ENCODE assay signal across 8 cellular contexts in the genomic region with DNA sequence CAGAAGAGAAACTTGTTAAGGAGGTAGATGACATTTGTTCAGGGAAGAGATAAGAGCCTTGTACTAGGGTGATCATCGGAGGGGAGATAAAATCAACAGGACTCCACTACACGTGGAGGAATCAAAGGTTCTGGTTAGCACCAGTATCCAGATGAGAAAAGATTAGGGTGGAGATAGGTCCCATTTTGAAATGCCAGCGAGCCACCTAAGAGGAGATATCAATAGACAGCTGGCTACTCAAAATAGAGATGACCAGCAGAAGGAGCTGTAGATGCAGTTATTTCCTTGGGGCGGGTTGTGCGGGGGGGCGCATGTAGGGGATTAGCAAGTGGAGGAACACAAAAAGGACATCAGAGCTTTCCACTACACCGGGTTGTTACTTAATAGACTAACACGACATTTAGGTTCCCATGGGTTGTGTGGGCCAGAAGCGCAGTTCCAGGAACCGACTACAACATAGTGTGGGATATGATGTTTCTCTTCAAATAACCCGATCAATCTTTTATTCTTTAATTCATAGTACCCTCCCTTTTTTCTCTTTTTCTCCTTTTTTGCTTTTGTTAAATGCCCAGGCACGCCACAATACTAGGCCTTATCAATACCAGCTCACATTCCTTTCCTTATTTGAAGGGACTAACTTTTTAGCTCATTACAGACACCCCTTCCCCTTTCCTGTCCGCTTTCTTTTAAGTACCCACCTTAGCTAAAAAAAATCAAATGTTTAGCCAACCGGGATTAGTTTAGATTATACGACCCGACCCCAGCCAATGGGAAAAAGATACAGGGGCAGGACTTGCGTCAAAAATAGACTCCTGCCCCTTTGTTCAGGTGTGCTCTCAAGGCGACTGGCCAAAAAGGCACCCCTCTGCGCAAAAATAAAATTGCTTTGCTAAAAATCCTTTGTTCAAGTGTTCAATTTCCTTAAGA. TPM values are rescaled to one million over a fixed set of nuclear protein-coding genes. Genes with fewer than 3 reads are reported as not detected.
A peak's percentile ranks its signal among the peaks of the same experiment; 100 is the strongest.
DNase-seq lines count a peak whose midpoint lies in the region; TF ChIP-seq lines count a peak whose summit lies in the region.

No MANE protein-coding gene starts in this region.

- H3K9me3 ChIP-seq in parathyroid adenoma (ENCODE audit: control insufficient read depth, low read length), result no peaks in the 10 kb centered on the region

- H3K9me3 Mint-ChIP-seq in HFFc6, result no peaks in the 10 kb centered on the region
- no peaks in the 10 kb centered on the region for H3K9me3 Mint-ChIP-seq in activated T-helper 1 cell treated with anti-CD3 and anti-CD28 coated beads, Interleukin-12 subunit alpha, Interleukin-12 subunit beta, Interleukin-2, Interleukin-4 antibody, amounts not matched to agents 30 ng/mL and 10 ng/mL and 1 ng/mL, durations not matched to agents 14 hours and 24 hours and 36 hours
- H3K9me3 Mint-ChIP-seq in glutamatergic neuron (ENCODE audit: unreplicated experiment), result no peaks in the 10 kb centered on the region

- TF ChIP-seq CTCF in HFFc6 (IDR thresholded peaks at IDR 0.05) (peak; percentile 66; the same call in 1 of the 2 replicates), glutamatergic neuron (IDR thresholded peaks at IDR 0.05; ENCODE audit: partially characterized antibody, unreplicated experiment) (peak; percentile 9), parathyroid adenoma (IDR thresholded peaks at IDR 0.05) (no peak)

- no peaks in the 10 kb centered on the region for H3K4me1 ChIP-seq in parathyroid adenoma

- H3K27me3 Mint-ChIP-seq in HFFc6 (ENCODE audit: insufficient read depth) (peaks cover 3% of the 10 kb centered on the region; the same call in 1 of the 2 replicates), glutamatergic neuron (ENCODE audit: unreplicated experiment) (peaks cover 6% of the 10 kb centered on the region)
- no peaks in the 10 kb centered on the region for H3K27me3 Mint-ChIP-seq in activated T-helper 1 cell treated with anti-CD3 and anti-CD28 coated beads, Interleukin-12 subunit alpha, Interleukin-12 subunit beta, Interleukin-2, Interleukin-4 antibody, amounts not matched to agents 30 ng/mL and 10 ng/mL and 1 ng/mL, durations not matched to agents 14 hours and 24 hours and 36 hours (ENCODE audit: insufficient read depth)

- H3K4me1 Mint-ChIP-seq in HFFc6 (ENCODE audit: low read depth) (peaks cover 46% of the 10 kb centered on the region), glutamatergic neuron (ENCODE audit: low read depth, unreplicated experiment) (peaks cover 18% of the 10 kb centered on the region)
- H3K4me1 Mint-ChIP-seq in activated T-helper 1 cell treated with anti-CD3 and anti-CD28 coated beads, Interleukin-12 subunit alpha, Interleukin-12 subunit beta, Interleukin-2, Interleukin-4 antibody, amounts not matched to agents 30 ng/mL and 10 ng/mL and 1 ng/mL, durations not matched to agents 14 hours and 24 hours and 36 hours (ENCODE audit: low read depth), result peaks cover 37% of the 10 kb centered on the region

- DNase-seq in stimulated activated CD4-positive, alpha-beta T cell treated with anti-CD3 and anti-CD28 coated beads, Interleukin-15, amount 100 ng/mL, for 24 hours, result peak; percentile 19
- no peak for DNase-seq in stimulated activated CD4-positive, alpha-beta T cell treated with anti-CD3 and anti-CD28 coated beads, Interleukin-2, amount 100 ng/mL, for 48 hours
- DNase-seq in HFFc6, result peak; percentile 45
- peak; percentile 24 for DNase-seq in NCI-H2171 (lab: John Stamatoyannopoulos, UW)
- DNase-seq in activated T-helper 1 cell treated with anti-CD3 and anti-CD28 coated beads, Interleukin-12 subunit alpha, Interleukin-12 subunit beta, Interleukin-2, Interleukin-4 antibody, amounts not matched to agents 30 ng/mL and 10 ng/mL and 1 ng/mL, durations not matched to agents 14 hours and 24 hours and 36 hours (ENCODE audit: low spot score), result no peak
- DNase-seq in glutamatergic neuron, result peak; percentile 62
- no peak for DNase-seq in NCI-H1436 treated with DMSO at 0.1 percent for 48 hours (lab: John Stamatoyannopoulos, UW)

- H3K4me2 ChIP-seq in parathyroid adenoma (ENCODE audit: low read length), result no peak overlapping the region

- peak overlapping the region; percentile 92 for H3K27ac ChIP-seq in parathyroid adenoma

- H3K4me3 Mint-ChIP-seq in HFFc6 (peak overlapping the region; percentile 96), glutamatergic neuron (ENCODE audit: unreplicated experiment) (peak overlapping the region; percentile 98)
- peak overlapping the region; percentile 96 for H3K4me3 Mint-ChIP-seq in activated T-helper 1 cell treated with anti-CD3 and anti-CD28 coated beads, Interleukin-12 subunit alpha, Interleukin-12 subunit beta, Interleukin-2, Interleukin-4 antibody, amounts not matched to agents 30 ng/mL and 10 ng/mL and 1 ng/mL, durations not matched to agents 14 hours and 24 hours and 36 hours

- peak overlapping the region; percentile 94 for H2AFZ ChIP-seq in parathyroid adenoma

- no peaks in the 10 kb centered on the region for H3K79me2 ChIP-seq in parathyroid adenoma

- H3K4me3 ChIP-seq in parathyroid adenoma (ENCODE audit: low read depth, low read length), result no peak overlapping the region

- H3K36me3 ChIP-seq in parathyroid adenoma (ENCODE audit: control insufficient read depth, insufficient read depth, low read length), result no peaks in the 10 kb centered on the region

- peak overlapping the region; percentile 97 for H3K27ac Mint-ChIP-seq in HFFc6
- H3K27ac Mint-ChIP-seq in activated T-helper 1 cell treated with anti-CD3 and anti-CD28 coated beads, Interleukin-12 subunit alpha, Interleukin-12 subunit beta, Interleukin-2, Interleukin-4 antibody, amounts not matched to agents 30 ng/mL and 10 ng/mL and 1 ng/mL, durations not matched to agents 14 hours and 24 hours and 36 hours, result peak overlapping the region; percentile 97
- H3K27ac Mint-ChIP-seq in glutamatergic neuron (ENCODE audit: unreplicated experiment), result peak overlapping the region; percentile 85

- no peak overlapping the region for H3K9ac ChIP-seq in parathyroid adenoma

- H3K27me3 ChIP-seq in parathyroid adenoma (ENCODE audit: control insufficient read depth, insufficient read depth, low read length), result no peaks in the 10 kb centered on the region

- intact Hi-C loops in activated T-helper 1 cell treated with anti-CD3 and anti-CD28 coated beads, Interleukin-12 subunit alpha, Interleukin-12 subunit beta, Interleukin-2, Interleukin-4 antibody, amounts not matched to agents 30 ng/mL and 10 ng/mL and 1 ng/mL, durations not matched to agents 14 hours and 24 hours and 36 hours (cut with micrococcal nuclease), result loop anchor here (1.0 to 10.0 kb wide), 10 partner anchors 17 to 1366 kb away; a partner anchor contains a TSS

- no peaks in the 10 kb centered on the region; the same call in 1 of the 2 replicates for H3K36me3 Mint-ChIP-seq in HFFc6 (ENCODE audit: low read depth)
- peaks cover 8% of the 10 kb centered on the region for H3K36me3 Mint-ChIP-seq in activated T-helper 1 cell treated with anti-CD3 and anti-CD28 coated beads, Interleukin-12 subunit alpha, Interleukin-12 subunit beta, Interleukin-2, Interleukin-4 antibody, amounts not matched to agents 30 ng/mL and 10 ng/mL and 1 ng/mL, durations not matched to agents 14 hours and 24 hours and 36 hours (ENCODE audit: low read depth)
- H3K36me3 Mint-ChIP-seq in glutamatergic neuron (ENCODE audit: unreplicated experiment), result no peaks in the 10 kb centered on the region

RNA-seq across cellular contexts. Expression of a gene that starts 2.0 kb away (rescaled TPM):
- 10 to 100 TPM; 16.8 to 40.3 (median 35.3) TPM for total RNA-seq in HFFc6 (2021; fragmentation: NEBNext Ultra II Directional; extraction: Animal tissue kit (Norgen Biotek cat#: 25700))
- total RNA-seq in activated T-helper 1 cell treated with anti-CD3 and anti-CD28 coated beads, Interleukin-12 subunit alpha, Interleukin-12 subunit beta, Interleukin-2, Interleukin-4 antibody, amounts not matched to agents 30 ng/mL and 10 ng/mL and 1 ng/mL, durations not matched to agents 14 hours and 24 hours and 36 hours, result 37.3 and 38.7 TPM in 2 replicates
- 7.2 TPM for total RNA-seq in glutamatergic neuron (ENCODE audit: unreplicated experiment)

RNA-seq across cellular contexts. Expression of a gene that starts 17.0 kb away (rescaled TPM):
- 10 to 100 TPM; 35.4 to 46.5 (median 39.9) TPM for total RNA-seq in HFFc6 (2021; fragmentation: NEBNext Ultra II Directional; extraction: Animal tissue kit (Norgen Biotek cat#: 25700))
- 43.4 and 54.5 TPM in 2 replicates for total RNA-seq in activated T-helper 1 cell treated with anti-CD3 and anti-CD28 coated beads, Interleukin-12 subunit alpha, Interleukin-12 subunit beta, Interleukin-2, Interleukin-4 antibody, amounts not matched to agents 30 ng/mL and 10 ng/mL and 1 ng/mL, durations not matched to agents 14 hours and 24 hours and 36 hours
- 17.2 TPM for total RNA-seq in glutamatergic neuron (ENCODE audit: unreplicated experiment)

Comparison
In these comparisons a context has a peak if more than half of its experiments do, and no peak if none do; other contexts are left out.
1. DNase-seq: peak in stimulated activated CD4-positive, alpha-beta T cell treated with anti-CD3 and anti-CD28 coated beads, Interleukin-15, amount 100 ng/mL, for 24 hours (single experiment), HFFc6 (single experiment), NCI-H2171 (single experiment) and glutamatergic neuron (single experiment); none in stimulated activated CD4-positive, alpha-beta T cell treated with anti-CD3 and anti-CD28 coated beads, Interleukin-2, amount 100 ng/mL, for 48 hours (0 of 2), activated T-helper 1 cell treated with anti-CD3 and anti-CD28 coated beads, Interleukin-12 subunit alpha, Interleukin-12 subunit beta, Interleukin-2, Interleukin-4 antibody, amounts not matched to agents 30 ng/mL and 10 ng/mL and 1 ng/mL, durations not matched to agents 14 hours and 24 hours and 36 hours (single experiment) and NCI-H1436 treated with DMSO at 0.1 percent for 48 hours (single experiment).
2. Peak in every context shown above with its lines, with median percentiles within 50 percentile points of each other: H3K27ac Mint-ChIP-seq and H3K4me3 Mint-ChIP-seq.